Comparison of ENCODE assay signal across 17 cellular contexts in the genomic region with DNA sequence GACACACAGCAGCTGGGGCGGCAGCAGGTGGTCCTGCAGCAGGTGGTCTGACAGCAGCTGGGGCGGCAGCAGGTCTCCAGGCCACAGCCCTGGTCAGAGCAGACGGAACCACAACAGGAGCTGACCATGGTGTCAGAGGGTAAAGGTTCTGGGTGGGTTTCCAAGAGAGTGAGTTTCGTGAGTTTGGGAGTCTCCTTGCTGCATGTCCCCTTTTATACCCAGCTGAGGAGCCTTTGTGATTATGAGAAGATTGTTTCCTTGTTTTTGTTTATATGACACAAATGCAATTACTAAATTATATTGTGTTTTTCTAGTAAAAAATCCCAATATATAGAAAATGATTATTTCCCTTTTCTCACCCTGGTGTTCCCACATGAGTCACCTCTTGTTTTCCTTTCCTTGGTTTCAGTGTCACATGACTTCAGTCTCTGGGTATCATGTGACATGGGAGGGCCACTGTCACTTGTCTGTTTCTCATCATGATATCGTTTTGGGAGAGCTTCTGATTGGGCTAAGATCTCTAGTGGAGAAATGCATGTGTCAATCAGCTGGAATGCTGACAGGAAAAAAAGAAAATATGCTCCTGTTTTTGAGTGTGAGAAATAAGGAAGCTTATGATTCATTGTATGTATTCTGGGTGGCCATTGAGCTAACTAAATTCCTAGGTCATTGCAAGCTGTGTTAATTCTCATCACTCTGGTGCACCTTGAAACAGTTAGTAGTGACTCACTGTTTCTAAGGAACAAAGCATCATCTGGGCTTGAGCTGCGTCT. TPM values are rescaled to one million over a fixed set of nuclear protein-coding genes. Genes with fewer than 3 reads are reported as not detected.
DNase-seq lines count a peak whose midpoint lies in the region; FAIRE-seq and TF ChIP-seq lines count a peak whose summit lies in the region.
"Had no signal": no experiment of that assay in that cellular context is flagged by ENCODE, and none has a peak within 500 bp of the region (broad histone marks: within the 10 kb centered on the region; RNA-seq: fewer than 3 reads in every experiment).

TSS of gene KRTAP4-6 (minus strand) at position 185 of the 773 bp plus-strand sequence. CDS start at position 128, 57 bp downstream.

- no peaks in the 10 kb centered on the region for H3K27me3 ChIP-seq in breast epithelium
- H3K27me3 ChIP-seq: ascending aorta, tibial nerve had no signal

- TF ChIP-seq CTCF in MCF 10A (IDR thresholded peaks at IDR 0.05; ENCODE audit: unreplicated experiment), result no peak
- no peak for TF ChIP-seq CTCF in breast epithelium (IDR thresholded peaks at IDR 0.05)
- TF ChIP-seq CTCF in lower leg skin (IDR thresholded peaks at IDR 0.05), result no peak

- intact Hi-C loops in MCF 10A (cut with micrococcal nuclease) (loop anchor here (2.0 kb wide), 1 partner anchor 232 kb away; no protein-coding TSS in a partner anchor), breast epithelium (cut with DNase I; ENCODE audit: low total_unique reads) (no loop called here), lower leg skin (cut with DNase I; ENCODE audit: low total_unique reads) (no loop called here)

- CTCF ChIA-PET in MCF 10A (lab: Yijun Ruan, JAX), result interaction anchor here (0.6 kb wide), 1 partner anchor 523 kb away, joined by 3 read pairs; no protein-coding TSS in a partner anchor

- H3K27me3 Mint-ChIP-seq in MCF 10A (ENCODE audit: insufficient read depth, unreplicated experiment), result no peaks in the 10 kb centered on the region

- TF ChIP-seq POLR2A in breast epithelium (IDR thresholded peaks at IDR 0.05) (no peak), lower leg skin (IDR thresholded peaks at IDR 0.05) (no peak)

- H3K4me3 ChIP-seq in breast epithelium (no peak within 1 kb of the TSS), SK-N-MC (no peak within 1 kb of the TSS), lower leg skin (ENCODE audit: low read depth, poor library complexity, severe bottlenecking) (no peak within 1 kb of the TSS)
- H3K4me3 ChIP-seq: ascending aorta, tibial nerve had no signal

- H3K4me3 Mint-ChIP-seq in MCF 10A (ENCODE audit: unreplicated experiment), result no peak within 1 kb of the TSS
- H3K4me3 Mint-ChIP-seq: activated T-cell treated with anti-CD3 and anti-CD28 coated beads, Interleukin-2, amount 50 U/mL, for 4 hours had no signal

- peaks cover 6% of the 10 kb centered on the region for H3K4me1 Mint-ChIP-seq in MCF 10A (ENCODE audit: insufficient read depth, unreplicated experiment)

- peak; percentile 49 for DNase-seq in MCF 10A (ENCODE audit: unreplicated experiment)
- no peak for DNase-seq in breast epithelium (ENCODE audit: low spot score in 2 of 2)
- DNase-seq in SK-N-MC (ENCODE audit: low read depth, low spot score), result no peak
- DNase-seq in fibroblast of the conjunctiva (ENCODE audit: low read depth), result peak; percentile 10
- DNase-seq in urothelium cell line (ENCODE audit: low spot score), result peak; percentile 31
- no peak for DNase-seq in activated CD4-positive, alpha-beta T cell treated with anti-CD3 and anti-CD28 coated beads, Interleukin-2, amount 50 U/mL, for 1 hour
- DNase-seq in C1 segment of cervical spinal cord (lab: John Stamatoyannopoulos, UW), result no peak
- no peak for DNase-seq in lower leg skin (ENCODE audit: low spot score in 2 of 2)
- DNase-seq: 8988T; activated CD4-positive, CD25-positive, alpha-beta regulatory T cell; activated T-cell treated with anti-CD3 and anti-CD28 coated beads, Interleukin-2, amount 50 U/mL, for 4 hours; DMS79 treated with DMSO at 0.1 percent for 48 hours; NCI-H524 treated with DMSO at 0.1 percent for 48 hours; right cardiac atrium; SK-N-SH had no signal

- peaks cover 27% of the 10 kb centered on the region for H3K9me3 Mint-ChIP-seq in MCF 10A (ENCODE audit: unreplicated experiment)

- WGBS in lower leg skin, 2 donors, result 77% methylated on average over 6 of the region's 6 CpGs

- peak within 1 kb of the TSS; percentile 3 for H3K27ac Mint-ChIP-seq in MCF 10A (ENCODE audit: low read depth, unreplicated experiment)

- POLR2A ChIA-PET in MCF 10A (lab: Yijun Ruan, JAX), result interaction anchor here (0.6 to 1.7 kb wide), 6 partner anchors 9 to 972 kb away, joined by 3 to 5 read pairs (median 4); partner anchors contain the start of gene KRT32

- H3K9me3 ChIP-seq in breast epithelium (peaks cover 8 to 22% of the 10 kb centered on the region in 2 donors), SK-N-MC (ENCODE audit: low read depth, low read length) (peaks cover 30% of the 10 kb centered on the region; the same call in 1 of the 2 replicates)

- H3K36me3 Mint-ChIP-seq in MCF 10A (ENCODE audit: insufficient read depth, unreplicated experiment), result peaks cover 6% of the 10 kb centered on the region

- BruUV-seq in MCF 10A (replicated peaks; lab: Mats Ljungman, UMichigan), result no TSS peak

- H3K36me3 ChIP-seq in breast epithelium (no peaks in the 10 kb centered on the region), SK-N-MC (ENCODE audit: insufficient read depth, low read length) (peaks cover 12% of the 10 kb centered on the region; the same call in 1 of the 2 replicates)
- H3K36me3 ChIP-seq: ascending aorta, tibial nerve had no signal

- no peaks in the 10 kb centered on the region for H3K4me1 ChIP-seq in breast epithelium
- H3K4me1 ChIP-seq: ascending aorta, tibial nerve had no signal

- no peak within 1 kb of the TSS for H3K9ac ChIP-seq in SK-N-MC (ENCODE audit: insufficient read length)
- H3K9ac ChIP-seq: SK-N-SH had no signal

- no peak within 1 kb of the TSS for H3K27ac ChIP-seq in breast epithelium
- H3K27ac ChIP-seq in SK-N-MC, result 0 out of 2 replicates have a peak within 1 kb of the TSS, but pooled peaks have one; percentile 2
- H3K27ac ChIP-seq: ascending aorta, tibial nerve had no signal

- no peak for FAIRE-seq in urothelium cell line (lab: Jason Lieb, UNC)

RNA-seq across cellular contexts. Expression of gene KRTAP4-6, which starts in this region (rescaled TPM):
- total RNA-seq in MCF 10A (2022) (not detected in 2 replicates), breast epithelium (not detected), lower leg skin (10 to 100 TPM in 1 of 4 donors, under 1 TPM in 1, not detected in 2; 0.25 to 54.3 TPM)
- total RNA-seq: activated T-cell treated with anti-CD3 and anti-CD28 coated beads, Interleukin-2, amount 50 U/mL, for 4 hours; ascending aorta; right cardiac atrium; tibial nerve had no signal

Comparison
In these comparisons a context has a peak if more than half of its experiments do, and no peak if none do; other contexts are left out.
1. Peak in DNase-seq in MCF 10A; RNA of the gene not detected or under 1 TPM.
2. DNase-seq: peak in fibroblast of the conjunctiva (single experiment) and urothelium cell line (single experiment); none in breast epithelium (0 of 2), SK-N-MC (single experiment), activated CD4-positive, alpha-beta T cell treated with anti-CD3 and anti-CD28 coated beads, Interleukin-2, amount 50 U/mL, for 1 hour (single experiment), C1 segment of cervical spinal cord (0 of 14) and lower leg skin (0 of 2).